ENCODE assay signal across 8 cellular contexts in genomic region chr12:12916135-12916956, GRCh38. TPM values are rescaled to one million over a fixed set of nuclear protein-coding genes. Genes with fewer than 3 reads are reported as not detected.
DNase-seq lines count a peak whose midpoint lies in the region; ATAC-seq, FAIRE-seq and TF ChIP-seq lines count a peak whose summit lies in the region.

No MANE protein-coding gene starts in this region.

- no peak overlapping the region for H3K4me2 ChIP-seq in neural cell (ENCODE audit: low read length)

- TF ChIP-seq RAD21 in neural cell (conservative IDR thresholded peaks at IDR 0.05), result peak; percentile 99

- H3K4me3 Mint-ChIP-seq in stimulated activated naive CD8-positive, alpha-beta T cell treated with anti-CD3 and anti-CD28 coated beads, Interleukin-15, amount 100 ng/mL, for 72 hours, result peak overlapping the region; percentile 31 to 33

- H4K20me1 ChIP-seq in neural cell (ENCODE audit: insufficient read depth), result no peaks in the 10 kb centered on the region

- no peak overlapping the region for H2AFZ ChIP-seq in neural cell (ENCODE audit: low read depth, low read length)

- peaks cover 10% of the 10 kb centered on the region for H3K4me1 Mint-ChIP-seq in stimulated activated naive CD8-positive, alpha-beta T cell treated with anti-CD3 and anti-CD28 coated beads, Interleukin-15, amount 100 ng/mL, for 72 hours

- H3K9me3 ChIP-seq in Peyer's patch (no peaks in the 10 kb centered on the region), neural cell (ENCODE audit: low read length) (no peaks in the 10 kb centered on the region)

- DNase-seq in D721Med (ENCODE audit: insufficient read length, low spot score), result peak; percentile 61
- peak; percentile 66 for DNase-seq in Jurkat, Clone E6-1 (ENCODE audit: low read depth, low spot score)
- peak; percentile 76 to 95 (median 85) for DNase-seq in Peyer's patch
- DNase-seq in activated T-cell treated with anti-CD3 and anti-CD28 coated beads, Interleukin-2, amount 50 U/mL, for 48 hours, result peak; percentile 92 to 96
- peak; percentile 87 for DNase-seq in fibroblast of peridontal ligament (ENCODE audit: extremely low read depth)
- peak; percentile 85 to 86 for DNase-seq in stimulated activated naive CD8-positive, alpha-beta T cell treated with anti-CD3 and anti-CD28 coated beads, Interleukin-15, amount 100 ng/mL, for 72 hours

- TF ChIP-seq CTCF in D721Med (IDR thresholded peaks at IDR 0.05; ENCODE audit: insufficient read depth, missing control alignments) (peak; percentile 100), Peyer's patch (IDR thresholded peaks at IDR 0.05) (peak; percentile 93 to 98 (median 96)), neural cell (IDR thresholded peaks at IDR 0.05; ENCODE audit: poor library complexity, severe bottlenecking) (peak; percentile 99)

- H3K9me3 Mint-ChIP-seq in stimulated activated naive CD8-positive, alpha-beta T cell treated with anti-CD3 and anti-CD28 coated beads, Interleukin-15, amount 100 ng/mL, for 72 hours, result no peaks in the 10 kb centered on the region

- no peak for TF ChIP-seq EP300 in neural cell (conservative IDR thresholded peaks at IDR 0.05; ENCODE audit: poor library complexity, severe bottlenecking)

- H3K79me2 ChIP-seq in neural cell (replicated peaks; ENCODE audit: insufficient read depth, low read length), result no peaks in the 10 kb centered on the region

- no peak for FAIRE-seq in D721Med (lab: Jason Lieb, UNC)

- no peak overlapping the region for H3K9ac ChIP-seq in neural cell (ENCODE audit: low read length)

- no peak for TF ChIP-seq POLR2A in Peyer's patch (IDR thresholded peaks at IDR 0.05)

- H3K27ac ChIP-seq in Peyer's patch (peak overlapping the region in 2 of 4 donors; percentile 9 to 31), neural cell (ENCODE audit: low read length) (no peak overlapping the region)

- peak; percentile 88 for ATAC-seq in GM21526 (IDR thresholded peaks at IDR 0.05; ENCODE audit: low FRiP score, unreplicated experiment)
- peak; percentile 97 for ATAC-seq in stimulated activated naive CD8-positive, alpha-beta T cell treated with anti-CD3 and anti-CD28 coated beads, Interleukin-15, amount 100 ng/mL, for 72 hours

- H3K9me2 ChIP-seq in neural cell (ENCODE audit: insufficient read depth, low read length), result no peaks in the 10 kb centered on the region

- H3K27ac Mint-ChIP-seq in stimulated activated naive CD8-positive, alpha-beta T cell treated with anti-CD3 and anti-CD28 coated beads, Interleukin-15, amount 100 ng/mL, for 72 hours, result no peak overlapping the region

- H3K36me3 ChIP-seq in Peyer's patch, result peaks cover 0 to 7% (median 0%) of the 10 kb centered on the region in 3 donors
- no peaks in the 10 kb centered on the region for H3K36me3 ChIP-seq in neural cell (ENCODE audit: insufficient read depth, low read length)

- H3K4me3 ChIP-seq in Jurkat, Clone E6-1 (ENCODE audit: low read length), result no peak overlapping the region
- no peak overlapping the region for H3K4me3 ChIP-seq in Peyer's patch
- H3K4me3 ChIP-seq in neural cell (ENCODE audit: low read length), result no peak overlapping the region

- no peaks in the 10 kb centered on the region for H3K27me3 ChIP-seq in Peyer's patch
- no peaks in the 10 kb centered on the region for H3K27me3 ChIP-seq in neural cell (ENCODE audit: insufficient read depth, low read depth, low read length)

- peaks cover 0 to 10% (median 0%) of the 10 kb centered on the region in 4 donors for H3K4me1 ChIP-seq in Peyer's patch

- H3K27me3 Mint-ChIP-seq in stimulated activated naive CD8-positive, alpha-beta T cell treated with anti-CD3 and anti-CD28 coated beads, Interleukin-15, amount 100 ng/mL, for 72 hours, result peaks cover 26% of the 10 kb centered on the region

- H3F3A ChIP-seq in neural cell (ENCODE audit: insufficient read depth, low read length, poor library complexity, severe bottlenecking), result no peaks in the 10 kb centered on the region

TF ChIP-seq in neural cell, 6 proteins besides CTCF, POLR2A, EP300 and RAD21:
- TF ChIP-seq SMC3 (conservative IDR thresholded peaks at IDR 0.05; ENCODE audit: poor library complexity) (peak; percentile 98), POLR2AphosphoS5 (IDR thresholded peaks at IDR 0.05) (no peak)

RNA-seq across cellular contexts. Expression of gene GPRC5A, which starts 25.0 kb away (rescaled TPM):
- not detected for polyA plus RNA-seq in Jurkat, Clone E6-1 (2012; ENCODE audit: insufficient read depth, insufficient read length)
- total RNA-seq in Peyer's patch, result 100 to 1,000 TPM in 1 of 4 donors, 10 to 100 TPM in 3; 16.5 to 106 (median 91.1) TPM
- polyA plus RNA-seq in neural cell, result 0.09 TPM in 1 of 2 replicates, not detected in the other
- not detected in 2 replicates for polyA minus RNA-seq in neural cell

RNA-seq across cellular contexts. Expression of gene GPRC5D, which starts 35.6 kb away (rescaled TPM):
- not detected for polyA plus RNA-seq in Jurkat, Clone E6-1 (2012; ENCODE audit: insufficient read depth, insufficient read length)
- 1 to 10 TPM in 1 of 4 donors, not detected in 3; 1.3 TPM for total RNA-seq in Peyer's patch
- polyA plus RNA-seq in neural cell, result not detected in 2 replicates
- not detected in 2 replicates for polyA minus RNA-seq in neural cell
